ENCODE assay signal across 8 cellular contexts in the genomic region with DNA sequence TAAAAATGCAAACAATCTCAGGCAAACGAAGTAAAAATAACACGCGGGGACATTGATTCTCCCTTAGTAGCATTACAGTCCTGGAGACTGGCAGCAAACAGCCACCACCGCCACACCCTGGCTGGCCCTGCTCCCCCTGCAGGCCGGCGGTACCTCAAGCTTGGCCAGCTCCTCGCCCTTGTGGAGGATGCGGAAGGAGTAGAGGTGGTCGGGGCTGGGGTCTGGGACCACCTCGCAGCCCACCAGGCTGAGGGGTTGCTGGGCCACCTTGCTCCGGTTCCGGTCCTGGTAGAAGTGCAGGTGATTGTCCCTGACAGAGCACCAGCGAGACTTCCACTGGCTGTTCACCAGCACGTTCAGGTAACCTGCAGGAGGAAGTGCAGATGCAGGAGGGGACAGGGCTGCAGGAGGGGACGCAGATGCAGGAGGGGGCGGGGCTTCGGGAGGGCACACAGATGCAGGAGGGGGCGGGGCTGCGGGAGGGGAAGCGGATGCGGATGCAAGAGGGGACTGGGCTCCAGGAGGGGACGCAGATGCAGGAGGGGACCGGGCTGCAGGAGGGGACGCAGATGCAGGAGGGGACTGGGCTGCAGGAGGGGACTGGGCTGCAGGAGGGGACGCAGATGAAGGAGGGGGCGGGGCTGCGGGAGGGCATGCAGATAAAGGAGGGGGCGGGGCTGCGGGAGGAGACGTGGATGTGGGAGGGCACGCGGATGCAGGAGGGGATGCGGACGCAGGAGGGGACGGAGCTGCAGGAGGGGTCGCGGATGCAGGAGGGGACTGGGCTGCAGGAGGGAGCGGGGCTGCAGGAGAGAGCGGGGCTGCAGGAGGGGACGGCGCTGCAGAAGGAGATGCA.
DNase-seq lines count a peak whose midpoint lies in the region; TF ChIP-seq lines count a peak whose summit lies in the region.

No MANE protein-coding gene starts in this region.

- peak; percentile 73 for TF ChIP-seq CTCF in GM12872 (IDR thresholded peaks at IDR 0.05; ENCODE audit: insufficient read depth, low read depth, low read length)
- peak in 16 of 56 donors; percentile 2 to 59 (median 30) for TF ChIP-seq CTCF in dorsolateral prefrontal cortex (IDR thresholded peaks at IDR 0.05 in 54 of 56, conservative IDR thresholded peaks at IDR 0.05 in 2 of 56; ENCODE audit: low read depth in 1 of 56, partially characterized antibody in 56 of 56)
- TF ChIP-seq CTCF in RWPE1 (conservative IDR thresholded peaks at IDR 0.05; ENCODE audit: low read depth), result no peak

- peaks cover 4 to 5% of the 10 kb centered on the region in 2 donors for H3K36me3 ChIP-seq in mucosa of rectum (ENCODE audit: control insufficient read depth in 2 of 2, insufficient read depth in 2 of 2, low read length in 2 of 2)

- DNase-seq in HEK293T (ENCODE audit: extremely low spot score) (peak; percentile 74), NCI-H1105 treated with DMSO at 0.1 percent for 48 hours (lab: John Stamatoyannopoulos, UW) (peak; percentile 51), dorsolateral prefrontal cortex (peak in 3 of 10 donors; percentile 32 to 45 (median 40)), RWPE1 (ENCODE audit: low spot score) (no peak)
- DNase-seq in activated CD4-positive, alpha-beta T cell treated with anti-CD3 and anti-CD28 coated beads for 4 hours, result peak; percentile 46 to 47
- peak; percentile 20 to 54 for DNase-seq in stimulated activated CD8-positive, alpha-beta memory T cell treated with anti-CD3 and anti-CD28 coated beads, Interleukin-7, amount 100 ng/mL, for 4 hours (ENCODE audit: low read depth in 2 of 2)

- intact Hi-C loops in dorsolateral prefrontal cortex (cut with DNase I), result loop anchor here (5.0 to 10.0 kb wide), 8 partner anchors 98 to 828 kb away; partner anchors contain the start of gene AFAP1L2 (in 1 of the 2)

- H3K27me3 ChIP-seq in dorsolateral prefrontal cortex, result no peaks in the 10 kb centered on the region
- no peaks in the 10 kb centered on the region for H3K27me3 ChIP-seq in mucosa of rectum (ENCODE audit: control insufficient read depth in 2 of 2, insufficient read depth in 2 of 2, low read length in 2 of 2)

- POLR2A ChIA-PET in HEK293T (lab: Yijun Ruan, JAX) (interaction anchor here (0.9 kb wide), 1 partner anchor 222 kb away, joined by 4 read pairs; no protein-coding TSS in a partner anchor), RWPE1 (lab: Yijun Ruan, JAX; ENCODE audit: low non-redundant PET) (interaction anchor here (0.6 kb wide), 1 partner anchor 91 kb away, joined by 4 read pairs; no protein-coding TSS in a partner anchor)

- H3K4me3 ChIP-seq in dorsolateral prefrontal cortex (peak overlapping the region; percentile 29 to 73 (median 60)), mucosa of rectum (ENCODE audit: low read length in 2 of 2) (peak overlapping the region; percentile 52 to 73)

- no peaks in the 10 kb centered on the region for H3K9me3 ChIP-seq in mucosa of rectum (ENCODE audit: control insufficient read depth in 2 of 2, low read length in 2 of 2)

- H3K27ac ChIP-seq in dorsolateral prefrontal cortex (peak overlapping the region in 56 of 59 donors; percentile 27 to 95 (median 80)), mucosa of rectum (ENCODE audit: low read depth in 2 of 2, low read length in 2 of 2) (peak overlapping the region; percentile 8 to 25), RWPE1 (no peak overlapping the region)

- CTCF ChIA-PET in HEK293T (lab: Yijun Ruan, JAX) (interaction anchor here (0.6 to 2.5 kb wide), 25 partner anchors 14 to 408 kb away, joined by 3 to 14 read pairs (median 5); partner anchors contain the start of gene VWA2), RWPE1 (lab: Yijun Ruan, JAX) (interaction anchor here (0.5 to 1.9 kb wide), 21 partner anchors 18 to 803 kb away, joined by 3 to 18 read pairs (median 4); partner anchors contain the start of gene AFAP1L2)

- H3K9ac ChIP-seq in mucosa of rectum (ENCODE audit: low read depth in 1 of 2, low read length in 2 of 2), result peak overlapping the region in 1 of 2 donors; percentile 24

- peaks cover 6 to 8% of the 10 kb centered on the region in 2 donors for H3K4me1 ChIP-seq in mucosa of rectum (ENCODE audit: control insufficient read depth in 2 of 2, insufficient read depth in 2 of 2, low read length in 2 of 2)

TF ChIP-seq in HEK293T, 16 proteins besides CTCF, POLR2A, EP300 and RAD21:
- TF ChIP-seq FOXK2 (IDR thresholded peaks at IDR 0.05) (no peak), HDGF (IDR thresholded peaks at IDR 0.05; ENCODE audit: borderline replicate concordance) (no peak), PKNOX1 (IDR thresholded peaks at IDR 0.05) (no peak), LEF1 (IDR thresholded peaks at IDR 0.05; ENCODE audit: borderline replicate concordance) (no peak), ZNF384 (IDR thresholded peaks at IDR 0.05) (no peak), ELF4 (IDR thresholded peaks at IDR 0.05) (no peak), L3MBTL2 (conservative IDR thresholded peaks at IDR 0.05) (no peak), BHLHE40 (IDR thresholded peaks at IDR 0.05; ENCODE audit: borderline replicate concordance) (no peak), SP1 (IDR thresholded peaks at IDR 0.05) (no peak), SUZ12 (IDR thresholded peaks at IDR 0.05) (no peak), NFRKB (IDR thresholded peaks at IDR 0.05) (no peak), FOXM1 (IDR thresholded peaks at IDR 0.05; ENCODE audit: borderline replicate concordance) (no peak)
